19 cellular contexts compared by ENCODE assay signal in the genomic region with DNA sequence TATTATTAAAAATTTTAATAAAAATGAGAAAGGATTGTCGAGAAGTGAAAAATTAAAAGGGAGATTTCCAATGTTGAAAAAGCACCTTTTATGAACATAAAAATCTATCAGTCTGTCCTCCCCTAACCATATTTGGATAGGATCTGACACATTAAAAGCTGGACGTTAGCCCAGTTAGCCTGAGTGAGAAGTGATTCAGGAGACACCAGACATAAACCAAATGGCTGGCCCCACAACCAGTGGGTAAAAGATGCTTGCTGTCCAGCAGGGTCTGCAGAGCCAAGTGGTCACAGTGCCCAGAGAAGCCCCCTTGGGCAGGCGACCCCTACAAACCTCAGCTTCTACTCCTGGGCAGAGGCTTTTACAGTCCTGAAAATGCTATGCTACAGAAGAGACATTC.
DNase-seq lines count a peak whose midpoint lies in the region; ATAC-seq, FAIRE-seq and TF ChIP-seq lines count a peak whose summit lies in the region.
"Had no signal": no experiment of that assay in that cellular context is flagged by ENCODE, and none has a peak within 500 bp of the region (broad histone marks: within the 10 kb centered on the region; RNA-seq: fewer than 3 reads in every experiment).

No MANE protein-coding gene starts in this region.

- H3K79me2 ChIP-seq in astrocyte (ENCODE audit: insufficient read depth, low read length) (no peaks in the 10 kb centered on the region), hepatocyte (no peaks in the 10 kb centered on the region)

- H2AFZ ChIP-seq in astrocyte (ENCODE audit: low read depth, low read length) (no peak overlapping the region), hepatocyte (no peak overlapping the region)

- H3K4me3 ChIP-seq in astrocyte (ENCODE audit: insufficient read depth, low read depth, low read length) = no peak overlapping the region
- H3K4me3 ChIP-seq in hepatocyte = no peak overlapping the region
- H3K4me3 ChIP-seq: BLaER1, Peyer's patch, stomach had no signal

- H3K4me3 Mint-ChIP-seq in astrocyte (ENCODE audit: unreplicated experiment) = no peak overlapping the region
- H3K4me3 Mint-ChIP-seq: activated CD4-positive, alpha-beta memory T cell treated with anti-CD3 and anti-CD28 coated beads for 36 hours; activated naive CD8-positive, alpha-beta T cell treated with anti-CD3 and anti-CD28 coated beads for 36 hours; activated T-cell treated with anti-CD3 and anti-CD28 coated beads, Interleukin-2, amount 50 U/mL, for 4 hours; mesothelial cell of epicardium; neural crest cell had no signal

- 66% methylated on average over 3 of the region's 3 CpGs for WGBS in hepatocyte (ENCODE audit: low lambda C conversion rate, missing lambda C conversion rate)

- DNase-seq in AG08396 (ENCODE audit: low spot score) (peak; percentile 59), HCEC 1CT (peak; percentile 72), astrocyte (ENCODE audit: low read depth) (peak; percentile 78), hepatocyte (ENCODE audit: low spot score) (peak; percentile 9), NCI-H82 treated with DMSO at 0.1 percent for 48 hours (lab: John Stamatoyannopoulos, UW; ENCODE audit: unreplicated experiment) (no peak)
- DNase-seq in stimulated activated CD4-positive, alpha-beta T cell treated with anti-CD3 and anti-CD28 coated beads, Interleukin-2, amount 100 ng/mL, for 24 hours = no peak
- DNase-seq: activated CD4-positive, alpha-beta memory T cell treated with anti-CD3 and anti-CD28 coated beads for 36 hours; activated naive CD8-positive, alpha-beta T cell treated with anti-CD3 and anti-CD28 coated beads for 36 hours; activated T-cell treated with anti-CD3 and anti-CD28 coated beads, Interleukin-2, amount 50 U/mL, for 4 hours; DMS153; NCI-H69; Peyer's patch; stomach had no signal

- H3K4me1 Mint-ChIP-seq in astrocyte (ENCODE audit: low read depth, unreplicated experiment) = no peaks in the 10 kb centered on the region
- H3K4me1 Mint-ChIP-seq: activated naive CD8-positive, alpha-beta T cell treated with anti-CD3 and anti-CD28 coated beads for 36 hours; neural crest cell had no signal

- H3K9me3 ChIP-seq in astrocyte (ENCODE audit: insufficient read depth, low read depth, low read length) (no peaks in the 10 kb centered on the region), hepatocyte (ENCODE audit: low read depth) (no peaks in the 10 kb centered on the region)
- H3K9me3 ChIP-seq: BLaER1, Peyer's patch, stomach had no signal

- H3K9me2 ChIP-seq in hepatocyte (replicated peaks; ENCODE audit: insufficient read depth) = no peaks in the 10 kb centered on the region

- H3K27ac Mint-ChIP-seq in astrocyte (ENCODE audit: unreplicated experiment) = no peak overlapping the region
- H3K27ac Mint-ChIP-seq: activated CD4-positive, alpha-beta memory T cell treated with anti-CD3 and anti-CD28 coated beads for 36 hours; activated naive CD8-positive, alpha-beta T cell treated with anti-CD3 and anti-CD28 coated beads for 36 hours; mesothelial cell of epicardium had no signal

- H3K4me1 ChIP-seq in astrocyte (ENCODE audit: insufficient read depth, low read length) = no peaks in the 10 kb centered on the region
- H3K4me1 ChIP-seq in hepatocyte (ENCODE audit: insufficient read depth) = no peaks in the 10 kb centered on the region
- H3K4me1 ChIP-seq: BLaER1, Peyer's patch had no signal

- no peak overlapping the region for H3K9ac ChIP-seq in astrocyte (ENCODE audit: low read length)
- H3K9ac ChIP-seq: BLaER1 had no signal

- H3K4me2 ChIP-seq in astrocyte (ENCODE audit: low read length) = no peak overlapping the region
- no peak overlapping the region for H3K4me2 ChIP-seq in hepatocyte
- H3K4me2 ChIP-seq: BLaER1 had no signal

- no peak for ATAC-seq in HG03442 (IDR thresholded peaks at IDR 0.05; ENCODE audit: unreplicated experiment)
- no peak for ATAC-seq in HG03280 (IDR thresholded peaks at IDR 0.05; ENCODE audit: unreplicated experiment)
- ATAC-seq: activated T-cell treated with anti-CD3 and anti-CD28 coated beads, Interleukin-2, amount 50 U/mL, for 4 hours; HCT116 had no signal

- H3K36me3 ChIP-seq in astrocyte (ENCODE audit: insufficient read depth, low read length) (no peaks in the 10 kb centered on the region), hepatocyte (replicated peaks; ENCODE audit: insufficient read depth, low read depth) (no peaks in the 10 kb centered on the region)
- H3K36me3 ChIP-seq: BLaER1, Peyer's patch, stomach had no signal

- no peak for TF ChIP-seq CTCF in astrocyte (IDR thresholded peaks at IDR 0.05; ENCODE audit: insufficient read depth, low read depth, low read length)
- no peak for TF ChIP-seq CTCF in hepatocyte (IDR thresholded peaks at IDR 0.05; ENCODE audit: poor library complexity)

- no peak overlapping the region for H3K27ac ChIP-seq in astrocyte (ENCODE audit: low read depth, low read length)
- no peak overlapping the region for H3K27ac ChIP-seq in hepatocyte
- H3K27ac ChIP-seq: BLaER1, Peyer's patch, stomach had no signal

- H3K27me3 Mint-ChIP-seq in astrocyte (ENCODE audit: low read depth, unreplicated experiment) = peaks cover 2% of the 10 kb centered on the region
- H3K27me3 Mint-ChIP-seq: activated CD4-positive, alpha-beta memory T cell treated with anti-CD3 and anti-CD28 coated beads for 36 hours; activated naive CD8-positive, alpha-beta T cell treated with anti-CD3 and anti-CD28 coated beads for 36 hours had no signal

- no peaks in the 10 kb centered on the region for H4K20me1 ChIP-seq in astrocyte (ENCODE audit: insufficient read depth, low read length)
- no peaks in the 10 kb centered on the region for H4K20me1 ChIP-seq in hepatocyte (ENCODE audit: insufficient read depth, poor library complexity, severe bottlenecking)
- H4K20me1 ChIP-seq: BLaER1 had no signal

- no peaks in the 10 kb centered on the region for H3K36me3 Mint-ChIP-seq in astrocyte (ENCODE audit: low read depth, unreplicated experiment)
- H3K36me3 Mint-ChIP-seq: activated CD4-positive, alpha-beta memory T cell treated with anti-CD3 and anti-CD28 coated beads for 36 hours; activated naive CD8-positive, alpha-beta T cell treated with anti-CD3 and anti-CD28 coated beads for 36 hours; mesothelial cell of epicardium had no signal

- no peaks in the 10 kb centered on the region for H3K9me3 Mint-ChIP-seq in astrocyte (ENCODE audit: unreplicated experiment)

- no peak for FAIRE-seq in astrocyte (lab: Jason Lieb, UNC)

- no peaks in the 10 kb centered on the region for H3K27me3 ChIP-seq in astrocyte (ENCODE audit: insufficient read depth, low read length)
- H3K27me3 ChIP-seq in hepatocyte = no peaks in the 10 kb centered on the region
- H3K27me3 ChIP-seq: BLaER1, Peyer's patch, stomach had no signal

Comparison
In these comparisons a context has a peak if more than half of its experiments do, and no peak if none do; other contexts are left out.
1. DNase-seq: peak in AG08396 (single experiment), HCEC 1CT (single experiment), astrocyte (single experiment) and hepatocyte (single experiment); none in stimulated activated CD4-positive, alpha-beta T cell treated with anti-CD3 and anti-CD28 coated beads, Interleukin-2, amount 100 ng/mL, for 24 hours (0 of 2) and NCI-H82 treated with DMSO at 0.1 percent for 48 hours (single experiment).